Comparison of ENCODE assay signal across 19 cellular contexts in genomic region chr2:202757339-202757738, GRCh38.
A peak's percentile ranks its signal among the peaks of the same experiment; 100 is the strongest.
DNase-seq lines count a peak whose midpoint lies in the region; ATAC-seq and TF ChIP-seq lines count a peak whose summit lies in the region.
"Had no signal": no experiment of that assay in that cellular context is flagged by ENCODE, and none has a peak within 500 bp of the region (broad histone marks: within the 10 kb centered on the region; RNA-seq: fewer than 3 reads in every experiment).

No MANE protein-coding gene starts in this region.

- intact Hi-C loops in CD8-positive, alpha-beta T cell (cut with DNase I, micrococcal nuclease) = loop anchor here in 1 of 2 experiments (1.0 kb wide), 1 partner anchor 16 kb away; no protein-coding TSS in a partner anchor

- H3K27me3 Mint-ChIP-seq in CD8-positive, alpha-beta T cell (ENCODE audit: low read depth) = no peaks in the 10 kb centered on the region
- no peaks in the 10 kb centered on the region for H3K27me3 Mint-ChIP-seq in naive thymus-derived CD8-positive, alpha-beta T cell

- H3K27ac ChIP-seq in 22Rv1 = peak overlapping the region; percentile 35; the same call in 1 of the 2 replicates
- H3K27ac ChIP-seq in CD8-positive, alpha-beta T cell (ENCODE audit: low read depth, low read length) = no peak overlapping the region
- H3K27ac ChIP-seq: GM23248 had no signal

- peak overlapping the region; percentile 22 for H3K27ac Mint-ChIP-seq in CD8-positive, alpha-beta T cell
- peak overlapping the region in 7 of 10 donors; percentile 25 to 75 (median 51) for H3K27ac Mint-ChIP-seq in naive thymus-derived CD8-positive, alpha-beta T cell

- ATAC-seq in CD8-positive, alpha-beta T cell = no peak
- ATAC-seq in naive thymus-derived CD8-positive, alpha-beta T cell = no peak
- ATAC-seq in HG03565 (IDR thresholded peaks at IDR 0.05; ENCODE audit: unreplicated experiment) (no peak), HG03521 (IDR thresholded peaks at IDR 0.05; ENCODE audit: unreplicated experiment) (no peak)

- POLR2A ChIA-PET in CD8-positive, alpha-beta T cell (lab: Charles Lee) = no interaction called here
- POLR2A ChIA-PET in naive thymus-derived CD8-positive, alpha-beta T cell (lab: Charles Lee) = no interaction called here

- H3K36me3 ChIP-seq in CD8-positive, alpha-beta T cell (ENCODE audit: insufficient read depth, low read length) = peaks cover 10% of the 10 kb centered on the region

- CTCF ChIA-PET in CD8-positive, alpha-beta T cell (lab: Charles Lee) = interaction anchor here (1.7 kb wide), 1 partner anchor 169 kb away, joined by 4 read pairs; no protein-coding TSS in a partner anchor

- peaks cover 76% of the 10 kb centered on the region for H3K36me3 Mint-ChIP-seq in CD8-positive, alpha-beta T cell
- peaks cover 12 to 71% (median 34%) of the 10 kb centered on the region in 3 donors for H3K36me3 Mint-ChIP-seq in naive thymus-derived CD8-positive, alpha-beta T cell

- H3K9me3 Mint-ChIP-seq in CD8-positive, alpha-beta T cell = no peaks in the 10 kb centered on the region
- H3K9me3 Mint-ChIP-seq in naive thymus-derived CD8-positive, alpha-beta T cell = peaks cover 0 to 4% (median 0%) of the 10 kb centered on the region in 9 donors

- H3K4me1 Mint-ChIP-seq in CD8-positive, alpha-beta T cell (ENCODE audit: low read depth) = peaks cover 40% of the 10 kb centered on the region
- peaks cover 24 to 68% (median 40%) of the 10 kb centered on the region in 4 donors for H3K4me1 Mint-ChIP-seq in naive thymus-derived CD8-positive, alpha-beta T cell

- H3K4me1 ChIP-seq in CD8-positive, alpha-beta T cell (ENCODE audit: insufficient read depth, low read length) = peaks cover 29% of the 10 kb centered on the region

- DNase-seq in CD8-positive, alpha-beta T cell = no peak
- peak; percentile 30 for DNase-seq in epithelial cell of esophagus (ENCODE audit: low read depth)
- DNase-seq in naive thymus-derived CD8-positive, alpha-beta T cell = no peak
- DNase-seq in stimulated activated CD4-positive, alpha-beta T cell treated with anti-CD3 and anti-CD28 coated beads, Interleukin-2, amount 100 ng/mL, for 48 hours = no peak
- DNase-seq: C1 segment of cervical spinal cord; DMS 273 treated with DMSO at 0.1 percent for 48 hours; DND-41; GM23248; HCEC 1CT; Kasumi-1; NCI-H1092 treated with DMSO at 0.1 percent for 48 hours; NCI-H2081; NCI-H510A; NCI-H748 treated with DMSO at 0.1 percent for 48 hours; NK-92 treated with Interleukin-12 subunit alpha and Interleukin-12 subunit beta, amount 100 ng/mL, for 24 hours; Peyer's patch had no signal

- TF ChIP-seq CTCF in 22Rv1 (IDR thresholded peaks at IDR 0.05) (no peak), epithelial cell of esophagus (IDR thresholded peaks at IDR 0.05; ENCODE audit: insufficient read depth, low read depth, low read length, missing control alignments) (no peak)
- TF ChIP-seq CTCF in CD8-positive, alpha-beta T cell (IDR thresholded peaks at IDR 0.05) = no peak

- H3K9me3 ChIP-seq in CD8-positive, alpha-beta T cell (ENCODE audit: low read length) = no peaks in the 10 kb centered on the region
- H3K9me3 ChIP-seq: Peyer's patch had no signal

- no peak overlapping the region for H3K4me3 ChIP-seq in CD8-positive, alpha-beta T cell (ENCODE audit: low read depth, low read length)
- H3K4me3 ChIP-seq in epithelial cell of esophagus (ENCODE audit: low read length) = no peak overlapping the region
- H3K4me3 ChIP-seq: GM23248, Peyer's patch had no signal

- no peak overlapping the region for H3K4me3 Mint-ChIP-seq in CD8-positive, alpha-beta T cell
- no peak overlapping the region for H3K4me3 Mint-ChIP-seq in naive thymus-derived CD8-positive, alpha-beta T cell

- no peaks in the 10 kb centered on the region for H3K27me3 ChIP-seq in CD8-positive, alpha-beta T cell (ENCODE audit: insufficient read depth, low read length)
- H3K27me3 ChIP-seq: Peyer's patch had no signal
